ENCODE assay signal across 1 cellular context in the genomic region with DNA sequence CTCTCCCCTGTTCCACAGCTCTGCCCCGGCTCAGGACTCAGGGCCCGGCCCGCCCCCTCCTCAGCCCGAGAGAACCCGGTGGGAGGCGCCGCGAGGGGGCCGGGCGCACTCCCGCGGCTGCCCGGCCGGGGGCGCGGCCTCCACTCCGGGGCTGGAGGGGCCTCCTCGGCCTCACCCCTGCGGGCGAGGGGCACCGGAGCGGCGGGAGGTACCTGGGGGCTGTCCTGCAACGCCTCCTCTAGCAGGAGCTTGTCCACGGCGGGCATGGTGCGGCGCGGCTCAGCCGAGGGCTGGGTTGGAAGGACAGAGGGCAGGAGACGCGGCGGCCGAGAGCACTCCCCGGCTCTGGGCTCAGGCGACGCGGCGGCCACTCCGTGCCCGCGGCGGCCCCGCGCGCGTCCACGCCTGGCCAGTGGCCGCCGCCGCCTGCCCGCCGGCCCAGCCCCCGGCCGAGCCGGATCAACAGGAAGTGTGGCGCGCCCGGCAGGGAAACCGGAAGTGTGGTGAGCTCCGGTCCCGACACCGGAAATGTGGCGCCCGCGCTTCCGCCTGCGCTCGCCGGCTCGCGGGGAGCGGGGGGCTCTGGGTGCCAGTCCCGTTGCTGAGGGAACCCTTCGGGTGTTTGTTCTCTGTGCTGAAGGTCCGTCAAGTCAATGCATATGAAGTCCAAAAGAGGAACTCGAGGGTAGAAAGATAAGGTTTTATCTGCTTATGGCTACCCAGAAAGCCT.
TF ChIP-seq lines count a peak whose summit lies in the region.

A gene with protein sequence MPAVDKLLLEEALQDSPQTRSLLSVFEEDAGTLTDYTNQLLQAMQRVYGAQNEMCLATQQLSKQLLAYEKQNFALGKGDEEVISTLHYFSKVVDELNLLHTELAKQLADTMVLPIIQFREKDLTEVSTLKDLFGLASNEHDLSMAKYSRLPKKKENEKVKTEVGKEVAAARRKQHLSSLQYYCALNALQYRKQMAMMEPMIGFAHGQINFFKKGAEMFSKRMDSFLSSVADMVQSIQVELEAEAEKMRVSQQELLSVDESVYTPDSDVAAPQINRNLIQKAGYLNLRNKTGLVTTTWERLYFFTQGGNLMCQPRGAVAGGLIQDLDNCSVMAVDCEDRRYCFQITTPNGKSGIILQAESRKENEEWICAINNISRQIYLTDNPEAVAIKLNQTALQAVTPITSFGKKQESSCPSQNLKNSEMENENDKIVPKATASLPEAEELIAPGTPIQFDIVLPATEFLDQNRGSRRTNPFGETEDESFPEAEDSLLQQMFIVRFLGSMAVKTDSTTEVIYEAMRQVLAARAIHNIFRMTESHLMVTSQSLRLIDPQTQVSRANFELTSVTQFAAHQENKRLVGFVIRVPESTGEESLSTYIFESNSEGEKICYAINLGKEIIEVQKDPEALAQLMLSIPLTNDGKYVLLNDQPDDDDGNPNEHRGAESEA (minus strand): TSS at position 428 of the 730 bp plus-strand sequence. CDS start 162 bp downstream, at position 266.

TF ChIP-seq in K562, 482 proteins besides CTCF, POLR2A, EP300 and RAD21 (continued from another document and continues in another):
- TF ChIP-seq, protein P1, sequence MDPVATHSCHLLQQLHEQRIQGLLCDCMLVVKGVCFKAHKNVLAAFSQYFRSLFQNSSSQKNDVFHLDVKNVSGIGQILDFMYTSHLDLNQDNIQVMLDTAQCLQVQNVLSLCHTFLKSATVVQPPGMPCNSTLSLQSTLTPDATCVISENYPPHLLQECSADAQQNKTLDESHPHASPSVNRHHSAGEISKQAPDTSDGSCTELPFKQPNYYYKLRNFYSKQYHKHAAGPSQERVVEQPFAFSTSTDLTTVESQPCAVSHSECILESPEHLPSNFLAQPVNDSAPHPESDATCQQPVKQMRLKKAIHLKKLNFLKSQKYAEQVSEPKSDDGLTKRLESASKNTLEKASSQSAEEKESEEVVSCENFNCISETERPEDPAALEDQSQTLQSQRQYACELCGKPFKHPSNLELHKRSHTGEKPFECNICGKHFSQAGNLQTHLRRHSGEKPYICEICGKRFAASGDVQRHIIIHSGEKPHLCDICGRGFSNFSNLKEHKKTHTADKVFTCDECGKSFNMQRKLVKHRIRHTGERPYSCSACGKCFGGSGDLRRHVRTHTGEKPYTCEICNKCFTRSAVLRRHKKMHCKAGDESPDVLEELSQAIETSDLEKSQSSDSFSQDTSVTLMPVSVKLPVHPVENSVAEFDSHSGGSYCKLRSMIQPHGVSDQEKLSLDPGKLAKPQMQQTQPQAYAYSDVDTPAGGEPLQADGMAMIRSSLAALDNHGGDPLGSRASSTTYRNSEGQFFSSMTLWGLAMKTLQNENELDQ (CRISPR knock-in tag; IDR thresholded peaks at IDR 0.05; ENCODE audit: borderline replicate concordance), result no peak
- TF ChIP-seq PCBP2 (IDR thresholded peaks at IDR 0.05; ENCODE audit: low read depth, low read length, poor library complexity, severe bottlenecking), result no peak
- TF ChIP-seq, protein P2, sequence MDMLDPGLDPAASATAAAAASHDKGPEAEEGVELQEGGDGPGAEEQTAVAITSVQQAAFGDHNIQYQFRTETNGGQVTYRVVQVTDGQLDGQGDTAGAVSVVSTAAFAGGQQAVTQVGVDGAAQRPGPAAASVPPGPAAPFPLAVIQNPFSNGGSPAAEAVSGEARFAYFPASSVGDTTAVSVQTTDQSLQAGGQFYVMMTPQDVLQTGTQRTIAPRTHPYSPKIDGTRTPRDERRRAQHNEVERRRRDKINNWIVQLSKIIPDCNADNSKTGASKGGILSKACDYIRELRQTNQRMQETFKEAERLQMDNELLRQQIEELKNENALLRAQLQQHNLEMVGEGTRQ (CRISPR knock-in tag; IDR thresholded peaks at IDR 0.05), result no peak
- TF ChIP-seq E2F3 (CRISPR knock-in tag; IDR thresholded peaks at IDR 0.05), result peak; percentile 49; the same call in 1 of the 2 replicates
- no peak for TF ChIP-seq MTA2 (IDR thresholded peaks at IDR 0.05; ENCODE audit: low read depth)
- no peak for TF ChIP-seq KLF16 (IDR thresholded peaks at IDR 0.05)
- TF ChIP-seq RBM14 (IDR thresholded peaks at IDR 0.05; ENCODE audit: borderline replicate concordance, insufficient read depth, low read depth, low read length), result no peak
- TF ChIP-seq ZNF561 (CRISPR knock-in tag; conservative IDR thresholded peaks at IDR 0.05), result no peak
- TF ChIP-seq TRIM24 (IDR thresholded peaks at IDR 0.05), result no peak
- TF ChIP-seq, protein P3, sequence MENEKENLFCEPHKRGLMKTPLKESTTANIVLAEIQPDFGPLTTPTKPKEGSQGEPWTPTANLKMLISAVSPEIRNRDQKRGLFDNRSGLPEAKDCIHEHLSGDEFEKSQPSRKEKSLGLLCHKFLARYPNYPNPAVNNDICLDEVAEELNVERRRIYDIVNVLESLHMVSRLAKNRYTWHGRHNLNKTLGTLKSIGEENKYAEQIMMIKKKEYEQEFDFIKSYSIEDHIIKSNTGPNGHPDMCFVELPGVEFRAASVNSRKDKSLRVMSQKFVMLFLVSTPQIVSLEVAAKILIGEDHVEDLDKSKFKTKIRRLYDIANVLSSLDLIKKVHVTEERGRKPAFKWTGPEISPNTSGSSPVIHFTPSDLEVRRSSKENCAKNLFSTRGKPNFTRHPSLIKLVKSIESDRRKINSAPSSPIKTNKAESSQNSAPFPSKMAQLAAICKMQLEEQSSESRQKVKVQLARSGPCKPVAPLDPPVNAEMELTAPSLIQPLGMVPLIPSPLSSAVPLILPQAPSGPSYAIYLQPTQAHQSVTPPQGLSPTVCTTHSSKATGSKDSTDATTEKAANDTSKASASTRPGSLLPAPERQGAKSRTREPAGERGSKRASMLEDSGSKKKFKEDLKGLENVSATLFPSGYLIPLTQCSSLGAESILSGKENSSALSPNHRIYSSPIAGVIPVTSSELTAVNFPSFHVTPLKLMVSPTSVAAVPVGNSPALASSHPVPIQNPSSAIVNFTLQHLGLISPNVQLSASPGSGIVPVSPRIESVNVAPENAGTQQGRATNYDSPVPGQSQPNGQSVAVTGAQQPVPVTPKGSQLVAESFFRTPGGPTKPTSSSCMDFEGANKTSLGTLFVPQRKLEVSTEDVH (IDR thresholded peaks at IDR 0.05; ENCODE audit: low read depth, partially characterized antibody), result peak; percentile 89
- TF ChIP-seq ZNF384 (IDR thresholded peaks at IDR 0.05; ENCODE audit: low read depth, low read length), result no peak
- TF ChIP-seq TEAD2 (tag; IDR thresholded peaks at IDR 0.05), result no peak
- TF ChIP-seq, protein P4, sequence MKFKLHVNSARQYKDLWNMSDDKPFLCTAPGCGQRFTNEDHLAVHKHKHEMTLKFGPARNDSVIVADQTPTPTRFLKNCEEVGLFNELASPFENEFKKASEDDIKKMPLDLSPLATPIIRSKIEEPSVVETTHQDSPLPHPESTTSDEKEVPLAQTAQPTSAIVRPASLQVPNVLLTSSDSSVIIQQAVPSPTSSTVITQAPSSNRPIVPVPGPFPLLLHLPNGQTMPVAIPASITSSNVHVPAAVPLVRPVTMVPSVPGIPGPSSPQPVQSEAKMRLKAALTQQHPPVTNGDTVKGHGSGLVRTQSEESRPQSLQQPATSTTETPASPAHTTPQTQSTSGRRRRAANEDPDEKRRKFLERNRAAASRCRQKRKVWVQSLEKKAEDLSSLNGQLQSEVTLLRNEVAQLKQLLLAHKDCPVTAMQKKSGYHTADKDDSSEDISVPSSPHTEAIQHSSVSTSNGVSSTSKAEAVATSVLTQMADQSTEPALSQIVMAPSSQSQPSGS (CRISPR knock-in tag; IDR thresholded peaks at IDR 0.05), result no peak
- TF ChIP-seq, protein P5, sequence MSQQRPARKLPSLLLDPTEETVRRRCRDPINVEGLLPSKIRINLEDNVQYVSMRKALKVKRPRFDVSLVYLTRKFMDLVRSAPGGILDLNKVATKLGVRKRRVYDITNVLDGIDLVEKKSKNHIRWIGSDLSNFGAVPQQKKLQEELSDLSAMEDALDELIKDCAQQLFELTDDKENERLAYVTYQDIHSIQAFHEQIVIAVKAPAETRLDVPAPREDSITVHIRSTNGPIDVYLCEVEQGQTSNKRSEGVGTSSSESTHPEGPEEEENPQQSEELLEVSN (IDR thresholded peaks at IDR 0.05; ENCODE audit: borderline replicate concordance in 1 of 2, extremely low read depth in 1 of 2, insufficient read depth in 1 of 2, insufficient read length in 1 of 2, low read depth in 1 of 2, low read length in 1 of 2, poor library complexity in 1 of 2, severe bottlenecking in 1 of 2), result peak; percentile 40 to 55
- no peak for TF ChIP-seq ZNF778 (CRISPR knock-in tag; IDR thresholded peaks at IDR 0.05)
- peak; percentile 63 for TF ChIP-seq EHMT2 (IDR thresholded peaks at IDR 0.05)
- peak; percentile 83; the same call in 1 of the 2 replicates for TF ChIP-seq ZBTB17 (CRISPR knock-in tag; IDR thresholded peaks at IDR 0.05)
- TF ChIP-seq MAZ (CRISPR knock-in tag; conservative IDR thresholded peaks at IDR 0.05 in 1 of 2, IDR thresholded peaks at IDR 0.05 in 1 of 2), result peak; percentile 66 to 90
- TF ChIP-seq ZNF766 (CRISPR knock-in tag; conservative IDR thresholded peaks at IDR 0.05), result peak; percentile 73; the same call in 1 of the 2 replicates
- TF ChIP-seq HNRNPK (IDR thresholded peaks at IDR 0.05; ENCODE audit: low read depth, low read length, poor library complexity, severe bottlenecking), result no peak
- no peak for TF ChIP-seq SOX6 (IDR thresholded peaks at IDR 0.05)
- no peak for TF ChIP-seq CC2D1A (IDR thresholded peaks at IDR 0.05)
- no peak; the same call in 1 of the 2 replicates for TF ChIP-seq SMARCC2 (IDR thresholded peaks at IDR 0.05; ENCODE audit: low read depth)
- TF ChIP-seq, protein P6, sequence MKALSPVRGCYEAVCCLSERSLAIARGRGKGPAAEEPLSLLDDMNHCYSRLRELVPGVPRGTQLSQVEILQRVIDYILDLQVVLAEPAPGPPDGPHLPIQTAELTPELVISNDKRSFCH (CRISPR knock-in tag; IDR thresholded peaks at IDR 0.05), result no peak
- TF ChIP-seq, protein P6 (tag; IDR thresholded peaks at IDR 0.05), result 0 out of 2 replicates have a peak, but pooled peaks have one; percentile 39
- TF ChIP-seq ZNF830 (CRISPR knock-in tag; IDR thresholded peaks at IDR 0.05), result no peak
- TF ChIP-seq, protein P7, sequence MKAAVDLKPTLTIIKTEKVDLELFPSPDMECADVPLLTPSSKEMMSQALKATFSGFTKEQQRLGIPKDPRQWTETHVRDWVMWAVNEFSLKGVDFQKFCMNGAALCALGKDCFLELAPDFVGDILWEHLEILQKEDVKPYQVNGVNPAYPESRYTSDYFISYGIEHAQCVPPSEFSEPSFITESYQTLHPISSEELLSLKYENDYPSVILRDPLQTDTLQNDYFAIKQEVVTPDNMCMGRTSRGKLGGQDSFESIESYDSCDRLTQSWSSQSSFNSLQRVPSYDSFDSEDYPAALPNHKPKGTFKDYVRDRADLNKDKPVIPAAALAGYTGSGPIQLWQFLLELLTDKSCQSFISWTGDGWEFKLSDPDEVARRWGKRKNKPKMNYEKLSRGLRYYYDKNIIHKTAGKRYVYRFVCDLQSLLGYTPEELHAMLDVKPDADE (conservative IDR thresholded peaks at IDR 0.05; ENCODE audit: control insufficient read depth, low read depth, low read length), result no peak; the same call in 1 of the 2 replicates
- no peak for TF ChIP-seq ZFPM2 (CRISPR knock-in tag; IDR thresholded peaks at IDR 0.05)
- no peak for TF ChIP-seq ZNF445 (CRISPR knock-in tag; IDR thresholded peaks at IDR 0.05; ENCODE audit: low read depth)
- no peak for TF ChIP-seq ZNF347 (CRISPR knock-in tag; IDR thresholded peaks at IDR 0.05; ENCODE audit: low read depth)
- TF ChIP-seq ILF3 (IDR thresholded peaks at IDR 0.05; ENCODE audit: borderline replicate concordance), result no peak
- TF ChIP-seq ELF1 (tag; IDR thresholded peaks at IDR 0.05), result peak; percentile 97
- no peak for TF ChIP-seq ZSCAN32 (CRISPR knock-in tag; IDR thresholded peaks at IDR 0.05)
- TF ChIP-seq TBP (optimal IDR thresholded peaks at IDR 0.05; ENCODE audit: low read depth, low read length), result peak; percentile 53
- TF ChIP-seq, protein P8, sequence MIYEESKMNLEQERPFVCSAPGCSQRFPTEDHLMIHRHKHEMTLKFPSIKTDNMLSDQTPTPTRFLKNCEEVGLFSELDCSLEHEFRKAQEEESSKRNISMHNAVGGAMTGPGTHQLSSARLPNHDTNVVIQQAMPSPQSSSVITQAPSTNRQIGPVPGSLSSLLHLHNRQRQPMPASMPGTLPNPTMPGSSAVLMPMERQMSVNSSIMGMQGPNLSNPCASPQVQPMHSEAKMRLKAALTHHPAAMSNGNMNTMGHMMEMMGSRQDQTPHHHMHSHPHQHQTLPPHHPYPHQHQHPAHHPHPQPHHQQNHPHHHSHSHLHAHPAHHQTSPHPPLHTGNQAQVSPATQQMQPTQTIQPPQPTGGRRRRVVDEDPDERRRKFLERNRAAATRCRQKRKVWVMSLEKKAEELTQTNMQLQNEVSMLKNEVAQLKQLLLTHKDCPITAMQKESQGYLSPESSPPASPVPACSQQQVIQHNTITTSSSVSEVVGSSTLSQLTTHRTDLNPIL (CRISPR knock-in tag; IDR thresholded peaks at IDR 0.05), result no peak
- no peak; a peak in 1 of 4 replicates for TF ChIP-seq RCOR1 (IDR thresholded peaks at IDR 0.05; ENCODE audit: borderline replicate concordance in 1 of 2, low read depth in 2 of 2, low read length in 2 of 2)
- TF ChIP-seq, protein P9, sequence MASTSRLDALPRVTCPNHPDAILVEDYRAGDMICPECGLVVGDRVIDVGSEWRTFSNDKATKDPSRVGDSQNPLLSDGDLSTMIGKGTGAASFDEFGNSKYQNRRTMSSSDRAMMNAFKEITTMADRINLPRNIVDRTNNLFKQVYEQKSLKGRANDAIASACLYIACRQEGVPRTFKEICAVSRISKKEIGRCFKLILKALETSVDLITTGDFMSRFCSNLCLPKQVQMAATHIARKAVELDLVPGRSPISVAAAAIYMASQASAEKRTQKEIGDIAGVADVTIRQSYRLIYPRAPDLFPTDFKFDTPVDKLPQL (IDR thresholded peaks at IDR 0.05; ENCODE audit: extremely low read depth, insufficient read length), result no peak
- TF ChIP-seq, protein P10, sequence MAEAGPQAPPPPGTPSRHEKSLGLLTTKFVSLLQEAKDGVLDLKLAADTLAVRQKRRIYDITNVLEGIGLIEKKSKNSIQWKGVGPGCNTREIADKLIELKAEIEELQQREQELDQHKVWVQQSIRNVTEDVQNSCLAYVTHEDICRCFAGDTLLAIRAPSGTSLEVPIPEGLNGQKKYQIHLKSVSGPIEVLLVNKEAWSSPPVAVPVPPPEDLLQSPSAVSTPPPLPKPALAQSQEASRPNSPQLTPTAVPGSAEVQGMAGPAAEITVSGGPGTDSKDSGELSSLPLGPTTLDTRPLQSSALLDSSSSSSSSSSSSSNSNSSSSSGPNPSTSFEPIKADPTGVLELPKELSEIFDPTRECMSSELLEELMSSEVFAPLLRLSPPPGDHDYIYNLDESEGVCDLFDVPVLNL (CRISPR knock-in tag; IDR thresholded peaks at IDR 0.05; ENCODE audit: low read depth), result no peak
- no peak for TF ChIP-seq RBM22 (IDR thresholded peaks at IDR 0.05; ENCODE audit: low read depth, low read length, poor library complexity, severe bottlenecking)
- TF ChIP-seq PPARD (CRISPR knock-in tag; IDR thresholded peaks at IDR 0.05), result no peak
- TF ChIP-seq RHOXF2B (CRISPR knock-in tag; conservative IDR thresholded peaks at IDR 0.05), result no peak
- TF ChIP-seq THRAP3 (IDR thresholded peaks at IDR 0.05; ENCODE audit: borderline replicate concordance), result no peak
- TF ChIP-seq ZC3H11A (IDR thresholded peaks at IDR 0.05; ENCODE audit: low read depth, low read length), result no peak
- TF ChIP-seq, protein P11, sequence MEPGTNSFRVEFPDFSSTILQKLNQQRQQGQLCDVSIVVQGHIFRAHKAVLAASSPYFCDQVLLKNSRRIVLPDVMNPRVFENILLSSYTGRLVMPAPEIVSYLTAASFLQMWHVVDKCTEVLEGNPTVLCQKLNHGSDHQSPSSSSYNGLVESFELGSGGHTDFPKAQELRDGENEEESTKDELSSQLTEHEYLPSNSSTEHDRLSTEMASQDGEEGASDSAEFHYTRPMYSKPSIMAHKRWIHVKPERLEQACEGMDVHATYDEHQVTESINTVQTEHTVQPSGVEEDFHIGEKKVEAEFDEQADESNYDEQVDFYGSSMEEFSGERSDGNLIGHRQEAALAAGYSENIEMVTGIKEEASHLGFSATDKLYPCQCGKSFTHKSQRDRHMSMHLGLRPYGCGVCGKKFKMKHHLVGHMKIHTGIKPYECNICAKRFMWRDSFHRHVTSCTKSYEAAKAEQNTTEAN (CRISPR knock-in tag; IDR thresholded peaks at IDR 0.05), result no peak
